21 cellular contexts compared by ENCODE assay signal in the genomic region with DNA sequence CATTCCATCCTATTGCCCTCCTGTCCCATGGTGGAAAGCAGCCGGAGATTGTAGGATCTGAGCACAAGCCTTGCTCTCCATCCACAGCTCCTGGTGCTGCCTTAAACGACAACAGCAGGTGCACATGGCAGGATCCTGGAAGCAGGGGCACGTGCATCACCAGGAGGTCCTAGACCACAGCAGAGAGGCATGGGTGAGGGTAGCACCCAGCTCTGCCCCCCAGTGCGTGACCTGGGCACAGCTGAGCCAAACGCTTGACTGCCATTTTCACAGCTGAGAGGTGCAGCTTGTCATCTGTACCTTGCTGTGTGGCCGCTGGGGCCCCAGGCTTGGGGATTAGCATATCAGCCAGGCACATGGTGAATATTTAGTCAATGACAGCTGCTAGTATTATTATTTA.
DNase-seq lines count a peak whose midpoint lies in the region; ATAC-seq, FAIRE-seq and TF ChIP-seq lines count a peak whose summit lies in the region.
"Had no signal": no experiment of that assay in that cellular context is flagged by ENCODE, and none has a peak within 500 bp of the region (broad histone marks: within the 10 kb centered on the region; RNA-seq: fewer than 3 reads in every experiment).

No MANE protein-coding gene starts in this region.

- H3K23ac ChIP-seq in mesendoderm (ENCODE audit: low read length), result no peak overlapping the region

- CTCF ChIA-PET in HepG2 (lab: Yijun Ruan, JAX; ENCODE audit: low intra/inter-chr PET ratio, low total read pairs), result no interaction called here
- CTCF ChIA-PET in activated CD4-positive, alpha-beta memory T cell treated with anti-CD3 and anti-CD28 coated beads, Interleukin-2, amount 10 ng/mL, durations not matched to agents 7 days and 5 days (lab: Charles Lee), result no interaction called here

- H3K27me3 ChIP-seq in HepG2 (ENCODE audit: control insufficient read depth in 1 of 2, insufficient read depth in 2 of 2, low read length in 2 of 2), result peaks cover 0 to 11% of the 10 kb centered on the region in 2 experiments; a peak in 2 of 5 replicates
- H3K27me3 ChIP-seq in right lobe of liver, result no peaks in the 10 kb centered on the region
- no peaks in the 10 kb centered on the region for H3K27me3 ChIP-seq in mesendoderm (ENCODE audit: insufficient read depth, low read length, poor library complexity)
- H3K27me3 ChIP-seq in spleen (replicated peaks in 1 of 7), result peaks cover 0 to 47% (median 9%) of the 10 kb centered on the region in 7 donors

- TF ChIP-seq POLR2A in HepG2 (IDR thresholded peaks at IDR 0.05; ENCODE audit: insufficient read depth in 1 of 2, low read depth in 2 of 2, low read length in 2 of 2), result no peak
- no peak for TF ChIP-seq POLR2A in right lobe of liver (IDR thresholded peaks at IDR 0.05)
- no peak for TF ChIP-seq POLR2A in spleen (IDR thresholded peaks at IDR 0.05)

- H3K9ac ChIP-seq in HepG2 (ENCODE audit: insufficient read depth, low read depth, low read length), result no peak overlapping the region
- no peak overlapping the region for H3K9ac ChIP-seq in mesendoderm (ENCODE audit: low read length)

- no peak for TF ChIP-seq CTCF in HepG2 (CRISPR knock-in tag; IDR thresholded peaks at IDR 0.05)
- TF ChIP-seq CTCF in right lobe of liver (IDR thresholded peaks at IDR 0.05), result no peak
- TF ChIP-seq CTCF in spleen (IDR thresholded peaks at IDR 0.05 in 8 of 11, conservative IDR thresholded peaks at IDR 0.05 in 3 of 11), result no peak

- H3K27ac ChIP-seq in HepG2 (ENCODE audit: extremely low read length, insufficient read depth, low read length) (no peak overlapping the region), right lobe of liver (no peak overlapping the region), mesendoderm (ENCODE audit: low read depth, low read length) (no peak overlapping the region), spleen (no peak overlapping the region)
- H3K27ac ChIP-seq: A549 had no signal

- H2AK5ac ChIP-seq in mesendoderm (ENCODE audit: low read length), result peak overlapping the region; percentile 73

- no peak overlapping the region for H3K4me2 ChIP-seq in HepG2 (ENCODE audit: low read depth, low read length)
- H3K4me2 ChIP-seq in mesendoderm (ENCODE audit: low read length), result no peak overlapping the region
- H3K4me2 ChIP-seq: A549, GM23338 had no signal

- H2BK5ac ChIP-seq in mesendoderm (ENCODE audit: low read length), result peak overlapping the region; percentile 66

- H3K36me3 ChIP-seq in HepG2 (replicated peaks in 1 of 2; ENCODE audit: control insufficient read depth in 1 of 2, insufficient read depth in 2 of 2, low read length in 2 of 2), result no peaks in the 10 kb centered on the region
- no peaks in the 10 kb centered on the region for H3K36me3 ChIP-seq in right lobe of liver
- H3K36me3 ChIP-seq in mesendoderm (ENCODE audit: control insufficient read depth, insufficient read depth, low read length), result no peaks in the 10 kb centered on the region
- H3K36me3 ChIP-seq in spleen, result no peaks in the 10 kb centered on the region

- no peaks in the 10 kb centered on the region for H4K20me1 ChIP-seq in HepG2 (ENCODE audit: insufficient read depth, low read length)

- intact Hi-C loops in HepG2 (cut with micrococcal nuclease; ENCODE audit: unreplicated experiment), result no loop called here
- intact Hi-C loops in right lobe of liver (cut with DNase I), result no loop called here
- intact Hi-C loops in spleen (cut with DNase I; ENCODE audit: low total_unique reads), result no loop called here

- in situ Hi-C loops in HepG2 (cut with HindIII; ENCODE audit: extremely low pct_ligation_motif_present, low pct_unique_long_range_greater_than_20kb), result no loop called here

- H2BK120ac ChIP-seq in mesendoderm (ENCODE audit: low read depth, low read length), result no peak overlapping the region

- no peaks in the 10 kb centered on the region for H3K79me1 ChIP-seq in mesendoderm (ENCODE audit: low read length)

- H3K27ac Mint-ChIP-seq in activated CD4-positive, alpha-beta memory T cell treated with anti-CD3 and anti-CD28 coated beads, Interleukin-2, amount 10 ng/mL, durations not matched to agents 7 days and 5 days, result no peak overlapping the region
- H3K27ac Mint-ChIP-seq: CD8-positive, alpha-beta T cell; GM23338; H9 had no signal

- H4K5ac ChIP-seq in mesendoderm (ENCODE audit: low read length), result no peak overlapping the region

- POLR2A ChIA-PET in HepG2 (lab: Yijun Ruan, JAX), result no interaction called here
- POLR2A ChIA-PET in activated CD4-positive, alpha-beta memory T cell treated with anti-CD3 and anti-CD28 coated beads, Interleukin-2, amount 10 ng/mL, durations not matched to agents 7 days and 5 days (lab: Charles Lee), result no interaction called here

- BruUV-seq in HepG2 (replicated peaks; lab: Mats Ljungman, UMichigan), result no TSS peak

- no peaks in the 10 kb centered on the region for H3K36me3 Mint-ChIP-seq in activated CD4-positive, alpha-beta memory T cell treated with anti-CD3 and anti-CD28 coated beads, Interleukin-2, amount 10 ng/mL, durations not matched to agents 7 days and 5 days (ENCODE audit: low read depth)
- H3K36me3 Mint-ChIP-seq: CD8-positive, alpha-beta T cell had no signal

- ATAC-seq in HepG2 (no peak), right lobe of liver (no peak)
- ATAC-seq: A549; CD8-positive, alpha-beta T cell; GM12878; HCT116 had no signal

- H3K4me1 ChIP-seq in HepG2 (ENCODE audit: insufficient read depth, low read length) (no peaks in the 10 kb centered on the region), right lobe of liver (no peaks in the 10 kb centered on the region), mesendoderm (ENCODE audit: control insufficient read depth, low read depth, low read length) (peaks cover 23% of the 10 kb centered on the region), spleen (no peaks in the 10 kb centered on the region)
- H3K4me1 ChIP-seq: A549 had no signal

- no peak overlapping the region for H3K4ac ChIP-seq in mesendoderm (ENCODE audit: low read depth, low read length)

- no peaks in the 10 kb centered on the region for H3K9me3 Mint-ChIP-seq in activated CD4-positive, alpha-beta memory T cell treated with anti-CD3 and anti-CD28 coated beads, Interleukin-2, amount 10 ng/mL, durations not matched to agents 7 days and 5 days
- H3K9me3 Mint-ChIP-seq: CD8-positive, alpha-beta T cell; GM23338; H9 had no signal

- H4K8ac ChIP-seq in mesendoderm (ENCODE audit: low read depth, low read length), result no peak overlapping the region

- no peaks in the 10 kb centered on the region for H3K4me1 Mint-ChIP-seq in activated CD4-positive, alpha-beta memory T cell treated with anti-CD3 and anti-CD28 coated beads, Interleukin-2, amount 10 ng/mL, durations not matched to agents 7 days and 5 days

- H3K79me2 ChIP-seq in HepG2 (ENCODE audit: insufficient read depth, low read length) (no peaks in the 10 kb centered on the region), mesendoderm (ENCODE audit: control insufficient read depth, insufficient read depth, low read length) (no peaks in the 10 kb centered on the region)

- peak overlapping the region; percentile 53 for H3K56ac ChIP-seq in mesendoderm (ENCODE audit: low read length)

- H3K4me3 ChIP-seq in HepG2 (replicated peaks in 1 of 3; ENCODE audit: insufficient read depth in 1 of 3, low read depth in 2 of 3, low read length in 3 of 3) (no peak overlapping the region), right lobe of liver (no peak overlapping the region), mesendoderm (ENCODE audit: low read length) (no peak overlapping the region), spleen (no peak overlapping the region)
- H3K4me3 ChIP-seq: A549, GM12878, GM23338 had no signal

- H3K27me3 Mint-ChIP-seq in activated CD4-positive, alpha-beta memory T cell treated with anti-CD3 and anti-CD28 coated beads, Interleukin-2, amount 10 ng/mL, durations not matched to agents 7 days and 5 days, result peaks cover 1% of the 10 kb centered on the region

- WGBS in HepG2 (ENCODE audit: low lambda C conversion rate), result 6% methylated on average over 4 of the region's 6 CpGs
- WGBS in right lobe of liver (ENCODE audit: insufficient coverage, low coverage, low lambda C conversion rate, missing lambda C conversion rate), result 68% methylated on average over 5 of the region's 6 CpGs
- no CpG with 5 or more reads among the region's 6 CpGs for WGBS in mesendoderm (ENCODE audit: extremely low coverage, insufficient coverage, low lambda C conversion rate)
- WGBS in spleen, 5 donors, result 66 to 83% (median 83%) methylated on average over 4 to 6 of the region's 6 CpGs

- no peak for TF ChIP-seq EP300 in HepG2 (IDR thresholded peaks at IDR 0.05; ENCODE audit: low read depth in 2 of 2, low read length in 2 of 2)
- TF ChIP-seq EP300 in HepG2 (CRISPR knock-in tag; IDR thresholded peaks at IDR 0.05; ENCODE audit: borderline replicate concordance), result no peak

- no peak overlapping the region for H2AFZ ChIP-seq in HepG2 (ENCODE audit: low read length)
- H2AFZ ChIP-seq: GM23338 had no signal

- DNase-seq in NCI-H526 (lab: John Stamatoyannopoulos, UW), result peak; percentile 52 to 74
- no peak for DNase-seq in NCI-H526 treated with DMSO at 0.1 percent for 48 hours (lab: John Stamatoyannopoulos, UW)
- no peak for DNase-seq in HepG2 (ENCODE audit: low spot score)
- no peak for DNase-seq in right lobe of liver
- DNase-seq in mesendoderm, result no peak
- DNase-seq in spleen, result peak; percentile 57
- no peak for DNase-seq in NCI-H748 treated with DMSO at 0.1 percent for 48 hours (lab: John Stamatoyannopoulos, UW)
- no peak for DNase-seq in activated CD4-positive, alpha-beta memory T cell treated with anti-CD3 and anti-CD28 coated beads, Interleukin-2, amount 10 ng/mL, durations not matched to agents 7 days and 5 days
- DNase-seq: 8988T; ACHN; CD8-positive, alpha-beta T cell; DMS 273 treated with DMSO at 0.1 percent for 48 hours; DMS79; EL; GDM1; H9 had no signal

- FAIRE-seq in HepG2 (lab: Jason Lieb, UNC), result no peak
- FAIRE-seq: A549, D721Med, GM12878 had no signal

- no peak overlapping the region for H3K4me3 Mint-ChIP-seq in activated CD4-positive, alpha-beta memory T cell treated with anti-CD3 and anti-CD28 coated beads, Interleukin-2, amount 10 ng/mL, durations not matched to agents 7 days and 5 days
- H3K4me3 Mint-ChIP-seq: CD8-positive, alpha-beta T cell; GM23338; H9 had no signal

- H2BK15ac ChIP-seq in mesendoderm (replicated peaks; ENCODE audit: low read depth), result no peak overlapping the region

- H3K9me3 ChIP-seq in HepG2 (ENCODE audit: low read length), result no peaks in the 10 kb centered on the region
- no peaks in the 10 kb centered on the region for H3K9me3 ChIP-seq in right lobe of liver
- H3K9me3 ChIP-seq in spleen, result no peaks in the 10 kb centered on the region
- H3K9me3 ChIP-seq: A549 had no signal

- TF ChIP-seq RAD21 in HepG2 (CRISPR knock-in tag; IDR thresholded peaks at IDR 0.05), result no peak

- no peak overlapping the region for H3K18ac ChIP-seq in mesendoderm (ENCODE audit: low read length)

TF ChIP-seq in HepG2, 621 proteins besides CTCF, POLR2A, EP300 and RAD21 (continues in another document):
- TF ChIP-seq JARID2 (CRISPR knock-in tag; IDR thresholded peaks at IDR 0.05; ENCODE audit: insufficient replicate concordance) (no peak), ZNF713 (CRISPR knock-in tag; IDR thresholded peaks at IDR 0.05) (no peak), STAG1 (CRISPR knock-in tag; IDR thresholded peaks at IDR 0.05) (no peak), TCF12 (IDR thresholded peaks at IDR 0.05) (no peak), TCF12 (CRISPR knock-in tag; IDR thresholded peaks at IDR 0.05) (no peak)

Comparison
In these comparisons a context has a peak if more than half of its experiments do, and no peak if none do; other contexts are left out.
1. DNase-seq: peak in NCI-H526 (2 of 2) and spleen (single experiment); none in NCI-H526 treated with DMSO at 0.1 percent for 48 hours (single experiment), HepG2 (single experiment), right lobe of liver (0 of 3), mesendoderm (single experiment), NCI-H748 treated with DMSO at 0.1 percent for 48 hours (single experiment) and activated CD4-positive, alpha-beta memory T cell treated with anti-CD3 and anti-CD28 coated beads, Interleukin-2, amount 10 ng/mL, durations not matched to agents 7 days and 5 days (single experiment).